21 cellular contexts compared by ENCODE assay signal in genomic region chr10:30063098-30063497, GRCh38. TPM values are rescaled to one million over a fixed set of nuclear protein-coding genes. Genes with fewer than 3 reads are reported as not detected.
A peak's percentile ranks its signal among the peaks of the same experiment; 100 is the strongest.
DNase-seq lines count a peak whose midpoint lies in the region; ATAC-seq and TF ChIP-seq lines count a peak whose summit lies in the region.
"Had no signal": no experiment of that assay in that cellular context is flagged by ENCODE, and none has a peak within 500 bp of the region (broad histone marks: within the 10 kb centered on the region; RNA-seq: fewer than 3 reads in every experiment).

No MANE protein-coding gene starts in this region.

- no CpG with 5 or more reads among the region's 3 CpGs for WGBS in IMR-90 (ENCODE audit: extremely low coverage in 2 of 2, insufficient read length in 1 of 2), 2 experiments

- peak overlapping the region; percentile 97 for H4K91ac ChIP-seq in IMR-90 (ENCODE audit: insufficient read depth, low read depth, low read length)

- no peak for TF ChIP-seq RAD21 in IMR-90 (IDR thresholded peaks at IDR 0.05; ENCODE audit: low read length)

- H4K8ac ChIP-seq in IMR-90 (ENCODE audit: low read depth in 2 of 2, low read length in 2 of 2): peak overlapping the region; percentile 84 to 99

- POLR2A ChIA-PET in IMR-90 (lab: Charles Lee; ENCODE audit: unreplicated experiment): interaction anchor here (0.6 kb wide), 1 partner anchor 756 kb away, joined by 6 read pairs; no protein-coding TSS in a partner anchor

- dilution Hi-C loops in IMR-90 (cut with HindIII; ENCODE audit: low sequenced_read_pairs, unreplicated experiment): no loop called here

- H2AK5ac ChIP-seq in IMR-90 (ENCODE audit: low read depth, low read length): peak overlapping the region; percentile 100

- H2BK120ac ChIP-seq in IMR-90 (ENCODE audit: low read depth, low read length): peak overlapping the region; percentile 99

- peak overlapping the region; percentile 70 for H2AK9ac ChIP-seq in IMR-90 (replicated peaks; ENCODE audit: low read depth, low read length, poor library complexity)

- intact Hi-C loops in IMR-90 (cut with micrococcal nuclease): no loop called here
- intact Hi-C loops in Calu3 (cut with micrococcal nuclease; ENCODE audit: unreplicated experiment): no loop called here

- no peak overlapping the region for H2AFZ ChIP-seq in IMR-90 (replicated peaks; ENCODE audit: low read length, poor library complexity)

- no peak overlapping the region; the same call in 1 of the 2 replicates for H3K9ac ChIP-seq in IMR-90 (ENCODE audit: low read depth, low read length)

- peak overlapping the region; percentile 82 for H4K5ac ChIP-seq in IMR-90 (ENCODE audit: low read depth, low read length)

- H3K4me3 ChIP-seq in IMR-90 (ENCODE audit: insufficient read depth, low read depth, low read length): no peak overlapping the region
- H3K4me3 ChIP-seq: skin epidermis had no signal

- H3K4ac ChIP-seq in IMR-90 (ENCODE audit: low read depth, low read length): peak overlapping the region; percentile 99

- no peak for ATAC-seq in IMR-90 (ENCODE audit: low read depth)
- ATAC-seq in GM21367 (IDR thresholded peaks at IDR 0.05; ENCODE audit: unreplicated experiment): no peak
- ATAC-seq: activated T-cell treated with anti-CD3 and anti-CD28 coated beads, Interleukin-2, amount 50 U/mL, for 4 hours; stimulated activated effector memory CD8-positive, alpha-beta T cell treated with anti-CD3 and anti-CD28 coated beads, Interleukin-12 subunit alpha, Interleukin-12 subunit beta, amount 100 ng/mL, for 72 hours had no signal

- H3K27ac Mint-ChIP-seq in Calu3 (ENCODE audit: unreplicated experiment): no peak overlapping the region
- H3K27ac Mint-ChIP-seq: activated naive CD8-positive, alpha-beta T cell treated with anti-CD3 and anti-CD28 coated beads for 36 hours; stimulated activated effector memory CD8-positive, alpha-beta T cell treated with anti-CD3 and anti-CD28 coated beads, Interleukin-12 subunit alpha, Interleukin-12 subunit beta, amount 100 ng/mL, for 72 hours; type B pancreatic cell had no signal

- peaks cover 9% of the 10 kb centered on the region for H3K36me3 Mint-ChIP-seq in Calu3 (ENCODE audit: insufficient read depth, unreplicated experiment)
- H3K36me3 Mint-ChIP-seq: stimulated activated effector memory CD8-positive, alpha-beta T cell treated with anti-CD3 and anti-CD28 coated beads, Interleukin-12 subunit alpha, Interleukin-12 subunit beta, amount 100 ng/mL, for 72 hours; type B pancreatic cell had no signal

- H3K9me3 ChIP-seq in IMR-90 (ENCODE audit: control insufficient read depth, insufficient read depth, low read length): no peaks in the 10 kb centered on the region

- peaks cover 6 to 33% of the 10 kb centered on the region in 2 experiments; a peak in 3 of 4 replicates for H3K79me1 ChIP-seq in IMR-90 (ENCODE audit: low read depth in 1 of 2, low read length in 2 of 2)

- peaks cover 20% of the 10 kb centered on the region for H3K9me1 ChIP-seq in IMR-90 (ENCODE audit: insufficient read depth, low read length)

- peaks cover 11% of the 10 kb centered on the region for H3K4me1 Mint-ChIP-seq in Calu3 (ENCODE audit: low read depth, unreplicated experiment)
- H3K4me1 Mint-ChIP-seq: activated naive CD8-positive, alpha-beta T cell treated with anti-CD3 and anti-CD28 coated beads for 36 hours had no signal

- TF ChIP-seq POLR2A in IMR-90 (IDR thresholded peaks at IDR 0.05; ENCODE audit: low read depth, low read length): no peak

- no peaks in the 10 kb centered on the region for H3K36me3 ChIP-seq in IMR-90 (ENCODE audit: control insufficient read depth, insufficient read depth, low read length)

- peak overlapping the region; percentile 98 for H3K23ac ChIP-seq in IMR-90 (ENCODE audit: low read depth, low read length)

- peaks cover 43% of the 10 kb centered on the region for H3K27me3 Mint-ChIP-seq in Calu3 (ENCODE audit: unreplicated experiment)

- CTCF ChIA-PET in IMR-90 (lab: Yijun Ruan, JAX) (no interaction called here), Calu3 (lab: Charles Lee) (no interaction called here)

- peak overlapping the region; percentile 58; the same call in 1 of the 2 replicates for H3K56ac ChIP-seq in IMR-90 (ENCODE audit: extremely low read depth, insufficient read depth, low read length)

- peak overlapping the region; percentile 89 for H3K27ac ChIP-seq in IMR-90 (ENCODE audit: insufficient read depth, low read length)

- peak overlapping the region; percentile 97 for H3K14ac ChIP-seq in IMR-90 (replicated peaks; ENCODE audit: low read depth, low read length)

- peak; percentile 34 for DNase-seq in AG08396 (ENCODE audit: low spot score)
- DNase-seq in IMR-90: peak; percentile 85
- DNase-seq in dedifferentiated amniotic fluid mesenchymal stem cell (ENCODE audit: extremely low spot score): peak; percentile 71
- DNase-seq in myocyte (ENCODE audit: low read depth): peak; percentile 65
- DNase-seq in Calu3: no peak
- no peak for DNase-seq in NCI-H1105 treated with DMSO at 0.1 percent for 48 hours (lab: John Stamatoyannopoulos, UW)
- DNase-seq in activated T-cell treated with anti-CD3 and anti-CD28 coated beads, Interleukin-2, amount 50 U/mL, for 48 hours: no peak
- DNase-seq: activated CD4-positive, alpha-beta T cell treated with anti-CD3 and anti-CD28 coated beads, Interleukin-2, amount 50 U/mL, for 48 hours; activated naive CD8-positive, alpha-beta T cell treated with anti-CD3 and anti-CD28 coated beads for 36 hours; activated T-cell treated with anti-CD3 and anti-CD28 coated beads, Interleukin-2, amount 50 U/mL, for 4 hours; AML-193; central memory CD4-positive, alpha-beta T cell; glutamatergic neuron; Karpas-422; NCI-H1694; NCI-H524; occipital lobe had no signal

- H2BK20ac ChIP-seq in IMR-90 (ENCODE audit: low read depth, low read length): peak overlapping the region; percentile 99

- H3K27me3 ChIP-seq in IMR-90 (ENCODE audit: control insufficient read depth, insufficient read depth, low read length): no peaks in the 10 kb centered on the region

- no peaks in the 10 kb centered on the region for H3K9me3 Mint-ChIP-seq in Calu3 (ENCODE audit: low read depth, unreplicated experiment)
- H3K9me3 Mint-ChIP-seq: activated naive CD8-positive, alpha-beta T cell treated with anti-CD3 and anti-CD28 coated beads for 36 hours; activated T-cell treated with anti-CD3 and anti-CD28 coated beads, Interleukin-2, amount 50 U/mL, for 4 hours; stimulated activated effector memory CD8-positive, alpha-beta T cell treated with anti-CD3 and anti-CD28 coated beads, Interleukin-12 subunit alpha, Interleukin-12 subunit beta, amount 100 ng/mL, for 72 hours; type B pancreatic cell had no signal

- H3K4me1 ChIP-seq in IMR-90 (ENCODE audit: control insufficient read depth, insufficient read depth, low read length): peaks cover 17% of the 10 kb centered on the region

- in situ Hi-C loops in IMR-90 (cut with MboI; ENCODE audit: low sequenced_read_pairs): no loop called here

- H3K4me3 Mint-ChIP-seq in Calu3 (ENCODE audit: low read depth, unreplicated experiment): no peak overlapping the region
- H3K4me3 Mint-ChIP-seq: activated naive CD8-positive, alpha-beta T cell treated with anti-CD3 and anti-CD28 coated beads for 36 hours; activated T-cell treated with anti-CD3 and anti-CD28 coated beads, Interleukin-2, amount 50 U/mL, for 4 hours; stimulated activated effector memory CD8-positive, alpha-beta T cell treated with anti-CD3 and anti-CD28 coated beads, Interleukin-12 subunit alpha, Interleukin-12 subunit beta, amount 100 ng/mL, for 72 hours; type B pancreatic cell had no signal

- peak overlapping the region; percentile 97 for H2BK5ac ChIP-seq in IMR-90 (ENCODE audit: low read depth, low read length, poor library complexity, severe bottlenecking)

- TF ChIP-seq CTCF in IMR-90 (conservative IDR thresholded peaks at IDR 0.05; ENCODE audit: low read depth, low read length) (no peak), Calu3 (IDR thresholded peaks at IDR 0.05; ENCODE audit: unreplicated experiment) (no peak)

- BruUV-seq in IMR-90 (replicated peaks; lab: Mats Ljungman, UMichigan) (no TSS peak), Calu3 (replicated peaks; lab: Mats Ljungman, UMichigan) (no TSS peak)

- peak overlapping the region; percentile 97 for H2BK15ac ChIP-seq in IMR-90 (ENCODE audit: low read depth, low read length)

- no peak overlapping the region for H3K4me2 ChIP-seq in IMR-90 (ENCODE audit: low read depth, low read length)

- H3K18ac ChIP-seq in IMR-90 (ENCODE audit: low read depth, low read length): peak overlapping the region; percentile 89

- H4K20me1 ChIP-seq in IMR-90 (ENCODE audit: insufficient read depth, low read length): no peaks in the 10 kb centered on the region

TF ChIP-seq in IMR-90, 13 proteins besides CTCF, POLR2A, EP300 and RAD21:
- TF ChIP-seq MAFK (IDR thresholded peaks at IDR 0.05; ENCODE audit: low read depth, low read length) (no peak), MAZ (IDR thresholded peaks at IDR 0.05; ENCODE audit: borderline replicate concordance, low read depth, low read length) (no peak), RFX5 (IDR thresholded peaks at IDR 0.05; ENCODE audit: low read depth, low read length) (no peak), CHD1 (IDR thresholded peaks at IDR 0.05; ENCODE audit: low read depth, low read length) (no peak)
- TF ChIP-seq, protein P1, sequence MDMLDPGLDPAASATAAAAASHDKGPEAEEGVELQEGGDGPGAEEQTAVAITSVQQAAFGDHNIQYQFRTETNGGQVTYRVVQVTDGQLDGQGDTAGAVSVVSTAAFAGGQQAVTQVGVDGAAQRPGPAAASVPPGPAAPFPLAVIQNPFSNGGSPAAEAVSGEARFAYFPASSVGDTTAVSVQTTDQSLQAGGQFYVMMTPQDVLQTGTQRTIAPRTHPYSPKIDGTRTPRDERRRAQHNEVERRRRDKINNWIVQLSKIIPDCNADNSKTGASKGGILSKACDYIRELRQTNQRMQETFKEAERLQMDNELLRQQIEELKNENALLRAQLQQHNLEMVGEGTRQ (IDR thresholded peaks at IDR 0.05; ENCODE audit: low read depth, low read length): no peak
TF ChIP-seq in IMR-90: peak in this region for 0.

RNA-seq across cellular contexts. Expression of gene JCAD, which starts 3.7 kb away (rescaled TPM):
- total RNA-seq in IMR-90 (2012; rRNA removed) (16.8 and 18.9 TPM in 2 replicates), myocyte (13.2 and 16.4 TPM in 2 replicates), Calu3 (2022) (0.54 and 0.66 TPM in 2 replicates)
- 14.8 and 15.9 TPM in 2 replicates for polyA plus RNA-seq in IMR-90 (2012; rRNA removed)
- polyA plus RNA-seq in IMR-90 (2012; cell fraction: cytosol; rRNA removed): 9.1 and 12.2 TPM in 2 replicates
- polyA plus RNA-seq in IMR-90 (2012; cell fraction: nucleus; rRNA removed; ENCODE audit: low replicate concordance): 7.2 and 16.6 TPM in 2 replicates
- polyA plus RNA-seq in myocyte (2012): 40.7 TPM

Comparison
In these comparisons a context has a peak if more than half of its experiments do, and no peak if none do; other contexts are left out.
1. DNase-seq: peak in AG08396 (single experiment), IMR-90 (single experiment), dedifferentiated amniotic fluid mesenchymal stem cell (single experiment) and myocyte (single experiment); none in Calu3 (single experiment), NCI-H1105 treated with DMSO at 0.1 percent for 48 hours (single experiment) and activated T-cell treated with anti-CD3 and anti-CD28 coated beads, Interleukin-2, amount 50 U/mL, for 48 hours (0 of 2).